17 cellular contexts compared by ENCODE assay signal in the genomic region with DNA sequence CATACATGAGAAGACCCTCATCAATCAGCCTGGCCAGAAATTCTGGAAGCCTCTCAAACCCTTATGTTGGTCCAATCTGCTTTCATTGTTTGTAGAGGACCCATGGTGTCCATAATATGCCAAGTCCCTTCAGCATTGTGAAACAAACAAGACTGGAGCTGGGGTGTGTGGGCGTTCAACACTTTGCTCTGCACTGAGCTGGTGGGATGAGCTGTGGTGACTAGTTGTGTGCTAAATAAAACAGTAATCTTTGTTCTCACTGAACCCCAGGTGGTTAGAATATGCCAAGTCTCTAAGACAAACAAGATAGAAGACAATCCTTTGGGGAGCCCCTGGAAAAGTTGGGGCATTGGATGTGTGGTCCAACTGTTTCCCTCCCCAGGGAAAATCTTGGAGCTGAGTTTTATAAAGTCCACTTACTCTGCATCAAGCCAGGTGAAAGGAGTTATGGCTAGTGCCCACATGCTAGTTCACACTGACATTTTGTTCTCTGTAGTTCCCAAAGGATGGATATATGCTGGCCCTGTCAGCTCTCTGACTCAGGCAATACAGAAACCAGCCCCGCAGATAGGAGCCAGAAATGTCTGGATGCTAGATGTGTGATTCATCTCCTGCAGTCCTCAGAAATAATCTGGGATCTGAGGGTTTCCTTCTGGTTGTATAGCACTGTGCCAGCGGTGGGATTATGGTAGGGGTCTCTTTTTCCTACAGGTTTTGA.
A peak's percentile ranks its signal among the peaks of the same experiment; 100 is the strongest.
DNase-seq lines count a peak whose midpoint lies in the region; ATAC-seq and TF ChIP-seq lines count a peak whose summit lies in the region.
"Had no signal": no experiment of that assay in that cellular context is flagged by ENCODE, and none has a peak within 500 bp of the region (broad histone marks: within the 10 kb centered on the region; RNA-seq: fewer than 3 reads in every experiment).

No MANE protein-coding gene starts in this region.

- intact Hi-C loops in IMR-90 (cut with micrococcal nuclease) = no loop called here
- intact Hi-C loops in spleen (cut with DNase I; ENCODE audit: low total_unique reads) = no loop called here

- H3K18ac ChIP-seq in IMR-90 (ENCODE audit: low read depth, low read length) = peak overlapping the region; percentile 47; the same call in 1 of the 2 replicates

- peak overlapping the region; percentile 9 for H4K5ac ChIP-seq in IMR-90 (ENCODE audit: low read depth, low read length)

- H3K56ac ChIP-seq in IMR-90 (ENCODE audit: extremely low read depth, insufficient read depth, low read length) = peak overlapping the region; percentile 19; the same call in 1 of the 2 replicates

- H3K9ac ChIP-seq in IMR-90 (ENCODE audit: low read depth, low read length) = no peak overlapping the region

- peak overlapping the region; percentile 44 to 56; a peak in 2 of 4 replicates for H4K8ac ChIP-seq in IMR-90 (ENCODE audit: low read depth in 2 of 2, low read length in 2 of 2)

- peak overlapping the region; percentile 56 for H2BK5ac ChIP-seq in IMR-90 (ENCODE audit: low read depth, low read length, poor library complexity, severe bottlenecking)

- dilution Hi-C loops in IMR-90 (cut with HindIII; ENCODE audit: low sequenced_read_pairs, unreplicated experiment) = no loop called here

- H3K23ac ChIP-seq in IMR-90 (ENCODE audit: low read depth, low read length) = peak overlapping the region; percentile 6; the same call in 1 of the 2 replicates

- peak overlapping the region; percentile 65 for H3K4ac ChIP-seq in IMR-90 (ENCODE audit: low read depth, low read length)

- no peak overlapping the region for H3K4me3 ChIP-seq in IMR-90 (ENCODE audit: insufficient read depth, low read depth, low read length)
- no peak overlapping the region for H3K4me3 ChIP-seq in brain microvascular endothelial cell (ENCODE audit: low read depth, low read length)
- no peak overlapping the region for H3K4me3 ChIP-seq in hepatocyte
- no peak overlapping the region for H3K4me3 ChIP-seq in spleen
- H3K4me3 ChIP-seq: gastrocnemius medialis, lung, SJCRH30 had no signal

- no peak overlapping the region for H3K27ac Mint-ChIP-seq in natural killer cell treated with Interleukin-12 subunit alpha and Interleukin-12 subunit beta and Interleukin-15 and Interleukin-18, amount 100 ng/mL, for 72 hours
- H3K27ac Mint-ChIP-seq: natural killer cell had no signal

- H3K14ac ChIP-seq in IMR-90 (replicated peaks; ENCODE audit: low read depth, low read length) = peak overlapping the region; percentile 69

- no peaks in the 10 kb centered on the region for H3K36me3 ChIP-seq in IMR-90 (ENCODE audit: control insufficient read depth, insufficient read depth, low read length)
- no peaks in the 10 kb centered on the region for H3K36me3 ChIP-seq in brain microvascular endothelial cell (replicated peaks)
- H3K36me3 ChIP-seq in hepatocyte (replicated peaks; ENCODE audit: insufficient read depth, low read depth) = no peaks in the 10 kb centered on the region
- no peaks in the 10 kb centered on the region for H3K36me3 ChIP-seq in spleen
- H3K36me3 ChIP-seq: gastrocnemius medialis, SJCRH30 had no signal

- no peaks in the 10 kb centered on the region for H3K27me3 Mint-ChIP-seq in natural killer cell treated with Interleukin-12 subunit alpha and Interleukin-12 subunit beta and Interleukin-15 and Interleukin-18, amount 100 ng/mL, for 72 hours

- in situ Hi-C loops in IMR-90 (cut with MboI; ENCODE audit: low sequenced_read_pairs) (no loop called here), brain microvascular endothelial cell (cut with HindIII; ENCODE audit: low pct_ligation_motif_present, low sequenced_read_pairs) (no loop called here)

- no peak overlapping the region for H3K4me3 Mint-ChIP-seq in natural killer cell treated with Interleukin-12 subunit alpha and Interleukin-12 subunit beta and Interleukin-15 and Interleukin-18, amount 100 ng/mL, for 72 hours
- H3K4me3 Mint-ChIP-seq: natural killer cell had no signal

- no peaks in the 10 kb centered on the region for H3K27me3 ChIP-seq in IMR-90 (ENCODE audit: control insufficient read depth, insufficient read depth, low read length)
- H3K27me3 ChIP-seq in brain microvascular endothelial cell (replicated peaks) = no peaks in the 10 kb centered on the region
- no peaks in the 10 kb centered on the region for H3K27me3 ChIP-seq in hepatocyte
- H3K27me3 ChIP-seq in spleen (replicated peaks in 1 of 7) = no peaks in the 10 kb centered on the region
- H3K27me3 ChIP-seq: gastrocnemius medialis, SJCRH30 had no signal

- CTCF ChIA-PET in IMR-90 (lab: Yijun Ruan, JAX) = no interaction called here

- peak overlapping the region; percentile 58 for H4K91ac ChIP-seq in IMR-90 (ENCODE audit: insufficient read depth, low read depth, low read length)

- TF ChIP-seq CTCF in IMR-90 (conservative IDR thresholded peaks at IDR 0.05; ENCODE audit: low read depth, low read length) = no peak
- no peak for TF ChIP-seq CTCF in brain microvascular endothelial cell (IDR thresholded peaks at IDR 0.05; ENCODE audit: low read depth, low read length, missing control alignments)
- TF ChIP-seq CTCF in hepatocyte (IDR thresholded peaks at IDR 0.05; ENCODE audit: poor library complexity) = no peak
- TF ChIP-seq CTCF in spleen (IDR thresholded peaks at IDR 0.05 in 8 of 11, conservative IDR thresholded peaks at IDR 0.05 in 3 of 11) = no peak

- H2AK9ac ChIP-seq in IMR-90 (replicated peaks; ENCODE audit: low read depth, low read length, poor library complexity) = no peak overlapping the region

- TF ChIP-seq POLR2A in IMR-90 (IDR thresholded peaks at IDR 0.05; ENCODE audit: low read depth, low read length) (no peak), spleen (IDR thresholded peaks at IDR 0.05) (no peak)

- no peaks in the 10 kb centered on the region for H3K79me1 ChIP-seq in IMR-90 (ENCODE audit: low read depth in 1 of 2, low read length in 2 of 2)

- peak; percentile 57 for DNase-seq in AG08395 (ENCODE audit: low spot score)
- DNase-seq in IMR-90 = peak; percentile 84
- DNase-seq in brain microvascular endothelial cell = peak; percentile 87
- DNase-seq in hepatocyte (ENCODE audit: low spot score) = peak; percentile 26
- no peak for DNase-seq in spleen
- no peak for DNase-seq in natural killer cell treated with Interleukin-12 subunit alpha and Interleukin-12 subunit beta and Interleukin-15 and Interleukin-18, amount 100 ng/mL, for 72 hours (ENCODE audit: low spot score)
- DNase-seq: activated gamma-delta T cell treated with Interleukin-2 at 50 U/mL for 16 hours; effector memory CD4-positive, alpha-beta T cell; gastrocnemius medialis; H7; Karpas-422; natural killer cell; NCI-H1436 treated with DMSO at 0.1 percent for 48 hours; SJCRH30 had no signal

- H2AFZ ChIP-seq in IMR-90 (replicated peaks; ENCODE audit: low read length, poor library complexity) (no peak overlapping the region), hepatocyte (no peak overlapping the region)

- TF ChIP-seq RAD21 in IMR-90 (IDR thresholded peaks at IDR 0.05; ENCODE audit: low read length) = no peak

- BruUV-seq in IMR-90 (replicated peaks; lab: Mats Ljungman, UMichigan) = no TSS peak

- H2BK20ac ChIP-seq in IMR-90 (ENCODE audit: low read depth, low read length) = peak overlapping the region; percentile 50

- H4K20me1 ChIP-seq in IMR-90 (ENCODE audit: insufficient read depth, low read length) (no peaks in the 10 kb centered on the region), hepatocyte (ENCODE audit: insufficient read depth, poor library complexity, severe bottlenecking) (no peaks in the 10 kb centered on the region)

- H2AK5ac ChIP-seq in IMR-90 (ENCODE audit: low read depth, low read length) = peak overlapping the region; percentile 86

- peaks cover 5% of the 10 kb centered on the region; the same call in 1 of the 2 replicates for H3K9me1 ChIP-seq in IMR-90 (ENCODE audit: insufficient read depth, low read length)

- H2BK120ac ChIP-seq in IMR-90 (ENCODE audit: low read depth, low read length) = peak overlapping the region; percentile 58

- no peaks in the 10 kb centered on the region for H3K4me1 Mint-ChIP-seq in natural killer cell treated with Interleukin-12 subunit alpha and Interleukin-12 subunit beta and Interleukin-15 and Interleukin-18, amount 100 ng/mL, for 72 hours (ENCODE audit: low read depth in 2 of 2)
- H3K4me1 Mint-ChIP-seq: natural killer cell had no signal

- H3K79me2 ChIP-seq in hepatocyte = no peaks in the 10 kb centered on the region

- H3K9me2 ChIP-seq in hepatocyte (replicated peaks; ENCODE audit: insufficient read depth) = no peaks in the 10 kb centered on the region

- peaks cover 11% of the 10 kb centered on the region for H3K9me3 Mint-ChIP-seq in natural killer cell treated with Interleukin-12 subunit alpha and Interleukin-12 subunit beta and Interleukin-15 and Interleukin-18, amount 100 ng/mL, for 72 hours

- H3K27ac ChIP-seq in IMR-90 (ENCODE audit: insufficient read depth, low read length) (no peak overlapping the region), brain microvascular endothelial cell (peak overlapping the region; percentile 51), hepatocyte (no peak overlapping the region), spleen (no peak overlapping the region)
- H3K27ac ChIP-seq: gastrocnemius medialis, SJCRH30 had no signal

- H3K4me2 ChIP-seq in IMR-90 (ENCODE audit: low read depth, low read length) (no peak overlapping the region), hepatocyte (no peak overlapping the region)

- ATAC-seq in IMR-90 (ENCODE audit: low read depth) = peak; percentile 94
- ATAC-seq in GM18498 (IDR thresholded peaks at IDR 0.05; ENCODE audit: unreplicated experiment) = no peak
- no peak for ATAC-seq in HG02884 (IDR thresholded peaks at IDR 0.05; ENCODE audit: unreplicated experiment)
- no peak for ATAC-seq in natural killer cell treated with Interleukin-12 subunit alpha and Interleukin-12 subunit beta and Interleukin-15 and Interleukin-18, amount 100 ng/mL, for 72 hours
- ATAC-seq: gastrocnemius medialis, natural killer cell had no signal

- no peaks in the 10 kb centered on the region for H3K36me3 Mint-ChIP-seq in natural killer cell treated with Interleukin-12 subunit alpha and Interleukin-12 subunit beta and Interleukin-15 and Interleukin-18, amount 100 ng/mL, for 72 hours
- H3K36me3 Mint-ChIP-seq: natural killer cell had no signal

- H2BK15ac ChIP-seq in IMR-90 (ENCODE audit: low read depth, low read length) = peak overlapping the region; percentile 77; the same call in 2 of the 3 replicates

- WGBS in IMR-90 (ENCODE audit: extremely low coverage in 2 of 2, insufficient read length in 1 of 2), 2 experiments = no CpG with 5 or more reads among the region's 3 CpGs
- WGBS in hepatocyte (ENCODE audit: low lambda C conversion rate, missing lambda C conversion rate) = 56% methylated on average over 3 of the region's 3 CpGs
- 70 to 88% (median 77%) methylated on average over 2 to 3 of the region's 3 CpGs for WGBS in spleen, 5 donors

- no peaks in the 10 kb centered on the region for H3K9me3 ChIP-seq in IMR-90 (ENCODE audit: control insufficient read depth, insufficient read depth, low read length)
- no peaks in the 10 kb centered on the region for H3K9me3 ChIP-seq in hepatocyte (ENCODE audit: low read depth)
- H3K9me3 ChIP-seq in spleen = peaks cover 0 to 9% (median 0%) of the 10 kb centered on the region in 8 donors
- H3K9me3 ChIP-seq: gastrocnemius medialis, SJCRH30 had no signal

- POLR2A ChIA-PET in IMR-90 (lab: Charles Lee; ENCODE audit: unreplicated experiment) = no interaction called here

- H3K4me1 ChIP-seq in IMR-90 (ENCODE audit: control insufficient read depth, insufficient read depth, low read length) (peaks cover 8% of the 10 kb centered on the region), hepatocyte (ENCODE audit: insufficient read depth) (peaks cover 9% of the 10 kb centered on the region), spleen (no peaks in the 10 kb centered on the region)
- H3K4me1 ChIP-seq: gastrocnemius medialis, SJCRH30 had no signal

Comparison
In these comparisons a context has a peak if more than half of its experiments do, and no peak if none do; other contexts are left out.
1. DNase-seq: peak in AG08395 (single experiment), IMR-90 (single experiment), brain microvascular endothelial cell (single experiment) and hepatocyte (single experiment); none in spleen (single experiment) and natural killer cell treated with Interleukin-12 subunit alpha and Interleukin-12 subunit beta and Interleukin-15 and Interleukin-18, amount 100 ng/mL, for 72 hours (single experiment).